In genomic region chr12:13000935-13001724, GRCh38 we compare ENCODE assay signal across 8 cellular contexts. TPM values are rescaled to one million over a fixed set of nuclear protein-coding genes. Genes with fewer than 3 reads are reported as not detected.
DNase-seq lines count a peak whose midpoint lies in the region; ATAC-seq and TF ChIP-seq lines count a peak whose summit lies in the region.

No MANE protein-coding gene starts in this region.

- no peaks in the 10 kb centered on the region for H3K9me2 ChIP-seq in GM23338 (ENCODE audit: insufficient read depth)

- peaks cover 0 to 5% of the 10 kb centered on the region in 2 donors for H3K36me3 Mint-ChIP-seq in CD4-positive, alpha-beta memory T cell
- H3K36me3 Mint-ChIP-seq in GM23338 (ENCODE audit: low read depth): peaks cover 5% of the 10 kb centered on the region; the same call in 2 of the 3 replicates

- H3K9ac ChIP-seq in subcutaneous abdominal adipose tissue (ENCODE audit: low read length in 5 of 5): peak overlapping the region; percentile 61 to 78 (median 72)

- peak overlapping the region; percentile 64 for H3K27ac ChIP-seq in CD4-positive, alpha-beta memory T cell (ENCODE audit: low read depth, low read length)
- H3K27ac ChIP-seq in GM23338 (ENCODE audit: low read depth) (0 out of 2 replicates have a peak overlapping the region, but pooled peaks have one; percentile 50), subcutaneous abdominal adipose tissue (ENCODE audit: low read depth, low read length) (peak overlapping the region; percentile 90)

- POLR2A ChIA-PET in CD4-positive, alpha-beta memory T cell (lab: Charles Lee; ENCODE audit: partially characterized antibody): interaction anchor here (1.0 kb wide), 2 partner anchors 102 to 187 kb away, joined by 4 to 5 read pairs; partner anchors contain the start of gene DDX47

- peak in 4 of 5 donors; percentile 46 to 68 (median 54) for DNase-seq in CD4-positive, alpha-beta memory T cell
- peak; percentile 79 for DNase-seq in GM23338 (ENCODE audit: low spot score)
- DNase-seq in NCI-H82 treated with DMSO at 0.1 percent for 48 hours (lab: John Stamatoyannopoulos, UW; ENCODE audit: unreplicated experiment): peak; percentile 26
- peak; percentile 63 to 66 for DNase-seq in activated T-cell treated with anti-CD3 and anti-CD28 coated beads, Interleukin-2, amount 50 U/mL, for 48 hours
- peak; percentile 47 to 71 (median 70) for DNase-seq in mucosa of descending colon
- no peak for DNase-seq in OCI-M2 (lab: John Stamatoyannopoulos, UW; ENCODE audit: unreplicated experiment)

- CTCF ChIA-PET in CD4-positive, alpha-beta memory T cell (lab: Charles Lee; ENCODE audit: partially characterized antibody): interaction anchor here (1.5 kb wide), 1 partner anchor 16 kb away, joined by 3 read pairs; no protein-coding TSS in a partner anchor

- 0 out of 2 replicates have a peak, but pooled peaks cover 6% of the 10 kb centered on the region for H3F3A ChIP-seq in GM23338 (replicated peaks; ENCODE audit: low read depth)

- H3K4me2 ChIP-seq in GM23338: peak overlapping the region; percentile 100

- no peaks in the 10 kb centered on the region for H3K27me3 ChIP-seq in CD4-positive, alpha-beta memory T cell (ENCODE audit: insufficient read depth, low read length)
- H3K27me3 ChIP-seq in GM23338 (ENCODE audit: insufficient read depth) (peaks cover 21% of the 10 kb centered on the region), subcutaneous abdominal adipose tissue (ENCODE audit: control insufficient read depth in 5 of 5, insufficient read depth in 4 of 5, low read length in 5 of 5) (no peaks in the 10 kb centered on the region)

- H3K27ac Mint-ChIP-seq in CD4-positive, alpha-beta memory T cell: peak overlapping the region; percentile 82 to 95 (median 90)
- peak overlapping the region; percentile 41 for H3K27ac Mint-ChIP-seq in GM23338

- TF ChIP-seq CTCF in GM23338 (conservative IDR thresholded peaks at IDR 0.05; ENCODE audit: low read depth in 2 of 2) (peak in 1 of 2 experiments; percentile 44; a peak in 2 of 4 replicates), mucosa of descending colon (IDR thresholded peaks at IDR 0.05) (peak; percentile 10)

- H3K4me3 ChIP-seq in CD4-positive, alpha-beta memory T cell (ENCODE audit: low read length in 2 of 2): peak overlapping the region; percentile 61 to 81
- H3K4me3 ChIP-seq in GM23338 (peak overlapping the region; percentile 90), mucosa of descending colon (peak overlapping the region; percentile 26), subcutaneous abdominal adipose tissue (ENCODE audit: low read depth in 1 of 5, low read length in 5 of 5) (peak overlapping the region; percentile 76 to 86 (median 77))

- no peaks in the 10 kb centered on the region for H3K9me3 Mint-ChIP-seq in CD4-positive, alpha-beta memory T cell
- peaks cover 8% of the 10 kb centered on the region; the same call in 1 of the 3 replicates for H3K9me3 Mint-ChIP-seq in GM23338

- H2AFZ ChIP-seq in GM23338: peak overlapping the region; percentile 94

- peaks cover 23% of the 10 kb centered on the region for H3K79me2 ChIP-seq in GM23338 (replicated peaks; ENCODE audit: insufficient read depth)

- no peaks in the 10 kb centered on the region for H3K27me3 Mint-ChIP-seq in CD4-positive, alpha-beta memory T cell
- H3K27me3 Mint-ChIP-seq in GM23338 (ENCODE audit: insufficient read depth, low read depth, poor library complexity): peaks cover 22% of the 10 kb centered on the region

- no peaks in the 10 kb centered on the region for H3K36me3 ChIP-seq in CD4-positive, alpha-beta memory T cell (ENCODE audit: insufficient read depth, low read length)
- H3K36me3 ChIP-seq in GM23338 (ENCODE audit: insufficient read depth) (no peaks in the 10 kb centered on the region), mucosa of descending colon (ENCODE audit: low read depth) (no peaks in the 10 kb centered on the region), subcutaneous abdominal adipose tissue (ENCODE audit: control insufficient read depth in 5 of 5, insufficient read depth in 5 of 5, low read length in 5 of 5) (no peaks in the 10 kb centered on the region)

- peaks cover 26% of the 10 kb centered on the region for H3K4me1 ChIP-seq in CD4-positive, alpha-beta memory T cell (ENCODE audit: insufficient read depth, low read length)
- peaks cover 38% of the 10 kb centered on the region for H3K4me1 ChIP-seq in GM23338 (ENCODE audit: insufficient read depth)
- H3K4me1 ChIP-seq in mucosa of descending colon (ENCODE audit: low read depth): peaks cover 16% of the 10 kb centered on the region
- H3K4me1 ChIP-seq in subcutaneous abdominal adipose tissue (ENCODE audit: control insufficient read depth in 5 of 5, insufficient read depth in 5 of 5, low read length in 5 of 5): peaks cover 2 to 65% (median 49%) of the 10 kb centered on the region in 5 donors

- H3K9me3 ChIP-seq in CD4-positive, alpha-beta memory T cell (ENCODE audit: control insufficient read depth in 1 of 2, low read length in 2 of 2): no peaks in the 10 kb centered on the region
- H3K9me3 ChIP-seq in mucosa of descending colon: no peaks in the 10 kb centered on the region
- no peaks in the 10 kb centered on the region for H3K9me3 ChIP-seq in subcutaneous abdominal adipose tissue (ENCODE audit: control insufficient read depth in 5 of 5, low read length in 5 of 5)

- intact Hi-C loops in CD4-positive, alpha-beta memory T cell (cut with micrococcal nuclease): loop anchor here (1.0 to 10.0 kb wide), 7 partner anchors 43 to 646 kb away; partner anchors contain the start of genes APOLD1, BORCS5, DDX47 and FAM234B
- intact Hi-C loops in mucosa of descending colon (cut with DNase I, micrococcal nuclease): no loop called here

- ATAC-seq in GM23338: peak; percentile 39
- ATAC-seq in esophagus mucosa: peak; percentile 14
- ATAC-seq in mucosa of descending colon: peak; percentile 32

- peak overlapping the region; percentile 82 to 97 (median 90) for H3K4me3 Mint-ChIP-seq in CD4-positive, alpha-beta memory T cell
- peak overlapping the region; percentile 84 for H3K4me3 Mint-ChIP-seq in GM23338

- H3K4me1 Mint-ChIP-seq in CD4-positive, alpha-beta memory T cell: peaks cover 20 to 44% (median 30%) of the 10 kb centered on the region in 4 donors
- H3K4me1 Mint-ChIP-seq in GM23338: peaks cover 50% of the 10 kb centered on the region

- H4K20me1 ChIP-seq in GM23338 (replicated peaks; ENCODE audit: insufficient read depth): no peaks in the 10 kb centered on the region; the same call in none of the 2 replicates

TF ChIP-seq in GM23338, 12 proteins besides CTCF, POLR2A, EP300 and RAD21 (continues in another document):
- no peak for TF ChIP-seq JUNB (IDR thresholded peaks at IDR 0.05; ENCODE audit: unreplicated experiment)
- no peak for TF ChIP-seq EZH2 (IDR thresholded peaks at IDR 0.05; ENCODE audit: low read depth, unreplicated experiment)
- TF ChIP-seq, protein P1, sequence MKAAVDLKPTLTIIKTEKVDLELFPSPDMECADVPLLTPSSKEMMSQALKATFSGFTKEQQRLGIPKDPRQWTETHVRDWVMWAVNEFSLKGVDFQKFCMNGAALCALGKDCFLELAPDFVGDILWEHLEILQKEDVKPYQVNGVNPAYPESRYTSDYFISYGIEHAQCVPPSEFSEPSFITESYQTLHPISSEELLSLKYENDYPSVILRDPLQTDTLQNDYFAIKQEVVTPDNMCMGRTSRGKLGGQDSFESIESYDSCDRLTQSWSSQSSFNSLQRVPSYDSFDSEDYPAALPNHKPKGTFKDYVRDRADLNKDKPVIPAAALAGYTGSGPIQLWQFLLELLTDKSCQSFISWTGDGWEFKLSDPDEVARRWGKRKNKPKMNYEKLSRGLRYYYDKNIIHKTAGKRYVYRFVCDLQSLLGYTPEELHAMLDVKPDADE (IDR thresholded peaks at IDR 0.05): no peak
- no peak for TF ChIP-seq POLR2AphosphoS5 (IDR thresholded peaks at IDR 0.05; ENCODE audit: low read depth)
- TF ChIP-seq NANOG (IDR thresholded peaks at IDR 0.05; ENCODE audit: borderline replicate concordance): no peak

RNA-seq across cellular contexts. Expression of gene HEBP1, which starts 1.1 kb away (rescaled TPM):
- 10 to 100 TPM; 11.3 to 13.9 TPM for total RNA-seq in CD4-positive, alpha-beta memory T cell
- 10 to 100 TPM; 15.3 to 23.0 TPM for polyA plus RNA-seq in CD4-positive, alpha-beta memory T cell
- total RNA-seq in GM23338 (2014; rRNA removed; shearing (Covaris generic)): 25.2 and 33.9 TPM in 2 replicates
- polyA plus RNA-seq in GM23338 (2016; fragmentation: Nextera tagmentation; extraction: Ambion mirVana): 45.1 and 46.8 TPM in 2 replicates
- total RNA-seq in esophagus mucosa: 24.5 TPM
- 10 to 100 TPM; 46.0 to 68.1 (median 62.1) TPM for total RNA-seq in mucosa of descending colon

RNA-seq across cellular contexts. Expression of gene FAM234B, which starts 43.1 kb away (rescaled TPM):
- 1 to 10 TPM; 3.9 to 4.0 TPM for total RNA-seq in CD4-positive, alpha-beta memory T cell
- 1 to 10 TPM; 2.6 TPM for polyA plus RNA-seq in CD4-positive, alpha-beta memory T cell
- 20.1 and 21.1 TPM in 2 replicates for total RNA-seq in GM23338 (2014; rRNA removed; shearing (Covaris generic))
- 9.5 TPM in 2 replicates for polyA plus RNA-seq in GM23338 (2016; fragmentation: Nextera tagmentation; extraction: Ambion mirVana)
- 2.4 TPM for total RNA-seq in esophagus mucosa
- total RNA-seq in mucosa of descending colon: 1 to 10 TPM; 1.4 to 3.4 (median 1.9) TPM

RNA-seq across cellular contexts. Expression of gene GPRC5D, which starts 49.2 kb away (rescaled TPM):
- total RNA-seq in CD4-positive, alpha-beta memory T cell: not detected
- polyA plus RNA-seq in CD4-positive, alpha-beta memory T cell: under 1 TPM in 1 of 2 donors, not detected in 1; 0.71 TPM
- not detected in 2 replicates for total RNA-seq in GM23338 (2014; rRNA removed; shearing (Covaris generic))
- not detected in 2 replicates for polyA plus RNA-seq in GM23338 (2016; fragmentation: Nextera tagmentation; extraction: Ambion mirVana)
- total RNA-seq in esophagus mucosa: not detected
- total RNA-seq in mucosa of descending colon: not detected

Comparison
In these comparisons a context has a peak if more than half of its experiments do, and no peak if none do; other contexts are left out.
1. H3K4me3 ChIP-seq: peak in every context shown above with its lines; median percentile 90 in GM23338; 77 in subcutaneous abdominal adipose tissue; 71 in CD4-positive, alpha-beta memory T cell; 26 in mucosa of descending colon.